Comparison of ENCODE assay signal across 1 cellular context in the genomic region with DNA sequence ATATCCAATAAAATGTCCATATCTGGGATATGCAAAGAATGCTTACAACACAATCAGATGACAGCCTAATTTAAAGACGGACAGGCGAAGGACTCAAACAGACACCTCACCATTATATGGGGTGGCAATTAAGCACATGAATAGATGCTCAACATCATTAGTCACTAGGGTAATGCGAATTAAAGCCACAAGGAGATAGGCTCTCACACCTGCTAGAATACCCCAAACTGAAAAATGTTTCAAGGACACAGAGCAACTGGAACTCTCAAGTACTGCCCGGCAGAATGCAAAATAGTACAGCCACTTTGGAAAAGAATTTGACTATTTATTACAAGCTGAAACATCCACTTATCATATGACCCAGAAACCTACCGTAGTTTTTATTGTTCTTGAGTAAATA.
TF ChIP-seq lines count a peak whose summit lies in the region.

No MANE protein-coding gene starts in this region.

TF ChIP-seq in IMR-90, 13 proteins besides CTCF, POLR2A, EP300 and RAD21:
- TF ChIP-seq MAZ (IDR thresholded peaks at IDR 0.05; ENCODE audit: borderline replicate concordance, low read depth, low read length) (no peak), USF2 (IDR thresholded peaks at IDR 0.05; ENCODE audit: low read depth, low read length) (no peak), MAFK (IDR thresholded peaks at IDR 0.05; ENCODE audit: low read depth, low read length) (no peak), CHD1 (IDR thresholded peaks at IDR 0.05; ENCODE audit: low read depth, low read length) (no peak), MXI1 (IDR thresholded peaks at IDR 0.05; ENCODE audit: borderline replicate concordance, low read depth, low read length) (no peak)
TF ChIP-seq in IMR-90: peak in this region for 0.
